8 cellular contexts compared by ENCODE assay signal in genomic region chr15:55318588-55319494, GRCh38. TPM values are rescaled to one million over a fixed set of nuclear protein-coding genes. Genes with fewer than 3 reads are reported as not detected.
DNase-seq lines count a peak whose midpoint lies in the region; ATAC-seq and TF ChIP-seq lines count a peak whose summit lies in the region.

Gene PIGB (plus strand): TSS chr15:55319222. CDS start chr15:55319251, 29 bp downstream.
Gene PIGBOS1 (minus strand): TSS chr15:55319123. CDS start chr15:55317792, 1,331 bp downstream.

- POLR2A ChIA-PET in CD4-positive, alpha-beta memory T cell (lab: Charles Lee; ENCODE audit: partially characterized antibody), result interaction anchor here (0.7 to 3.3 kb wide), 21 partner anchors 9 to 925 kb away, joined by 3 to 48 read pairs (median 5); partner anchors contain the start of genes CCPG1, PIERCE2, RAB27A and RSL24D1
- POLR2A ChIA-PET in activated CD8-positive, alpha-beta T cell treated with anti-CD3 and anti-CD28 coated beads for 36 hours (lab: Charles Lee), result interaction anchor here (0.5 to 2.1 kb wide), 15 partner anchors 16 to 135 kb away, joined by 3 to 14 read pairs (median 3); partner anchors contain the start of genes CCPG1, PIERCE2 and RSL24D1

- ATAC-seq in GM19452 (IDR thresholded peaks at IDR 0.05; ENCODE audit: unreplicated experiment), result peak; percentile 95
- peak; percentile 43 for ATAC-seq in HG03575 (IDR thresholded peaks at IDR 0.05; ENCODE audit: extremely low read depth, insufficient number of reproducible peaks, low FRiP score, unreplicated experiment)
- peak; percentile 94 for ATAC-seq in activated CD8-positive, alpha-beta T cell treated with anti-CD3 and anti-CD28 coated beads for 36 hours

- intact Hi-C loops in CD4-positive, alpha-beta memory T cell (cut with micrococcal nuclease), result loop anchor here (1.0 to 2.0 kb wide), 4 partner anchors 28 to 122 kb away; partner anchors contain the start of genes CCPG1 and PIERCE2
- intact Hi-C loops in activated CD8-positive, alpha-beta T cell treated with anti-CD3 and anti-CD28 coated beads for 36 hours (cut with micrococcal nuclease), result no loop called here

- CTCF ChIA-PET in CD4-positive, alpha-beta memory T cell (lab: Charles Lee; ENCODE audit: partially characterized antibody), result interaction anchor here (0.8 to 2.2 kb wide), 12 partner anchors 8 to 124 kb away, joined by 3 to 14 read pairs (median 4); partner anchors contain the start of genes CCPG1, PIERCE2 and RSL24D1
- CTCF ChIA-PET in activated CD8-positive, alpha-beta T cell treated with anti-CD3 and anti-CD28 coated beads for 36 hours (lab: Charles Lee), result interaction anchor here (0.6 to 2.3 kb wide), 8 partner anchors 28 to 122 kb away, joined by 3 to 7 read pairs (median 4); partner anchors contain the start of genes CCPG1 and PIERCE2

- H3K9me3 Mint-ChIP-seq in CD4-positive, alpha-beta memory T cell, result peaks cover 0 to 6% (median 0%) of the 10 kb centered on the region in 8 donors
- no peaks in the 10 kb centered on the region for H3K9me3 Mint-ChIP-seq in activated CD8-positive, alpha-beta T cell treated with anti-CD3 and anti-CD28 coated beads for 36 hours

- H3K36me3 ChIP-seq in CD4-positive, alpha-beta memory T cell (ENCODE audit: insufficient read depth, low read length), result no peaks in the 10 kb centered on the region
- no peaks in the 10 kb centered on the region for H3K36me3 ChIP-seq in ectodermal cell (ENCODE audit: control insufficient read depth, insufficient read depth, low read length)

- WGBS in ectodermal cell, 2 experiments, result 4 to 6% methylated on average over 45 to 49 of the region's 49 CpGs

- H3K27ac Mint-ChIP-seq in CD4-positive, alpha-beta memory T cell, result peak within 1 kb of the TSS; percentile 99 to 100 (median 100)
- peak within 1 kb of the TSS; percentile 99 for H3K27ac Mint-ChIP-seq in activated CD8-positive, alpha-beta T cell treated with anti-CD3 and anti-CD28 coated beads for 36 hours

- no peaks in the 10 kb centered on the region for H3K27me3 ChIP-seq in CD4-positive, alpha-beta memory T cell (ENCODE audit: insufficient read depth, low read length)
- H3K27me3 ChIP-seq in ectodermal cell (ENCODE audit: control insufficient read depth, insufficient read depth, low read length, poor library complexity, severe bottlenecking), result no peaks in the 10 kb centered on the region

- peak within 1 kb of the TSS; percentile 93 for H3K27ac ChIP-seq in CD4-positive, alpha-beta memory T cell (ENCODE audit: low read depth, low read length)
- H3K27ac ChIP-seq in ectodermal cell (ENCODE audit: insufficient read depth, low read depth, low read length, poor library complexity, severe bottlenecking), result peak within 1 kb of the TSS; percentile 74

- H3K9me3 ChIP-seq in CD4-positive, alpha-beta memory T cell (ENCODE audit: control insufficient read depth in 1 of 2, low read length in 2 of 2), result no peaks in the 10 kb centered on the region
- H3K9me3 ChIP-seq in ectodermal cell (ENCODE audit: control insufficient read depth, low read length), result no peaks in the 10 kb centered on the region

- H3K27me3 Mint-ChIP-seq in CD4-positive, alpha-beta memory T cell, result no peaks in the 10 kb centered on the region
- no peaks in the 10 kb centered on the region for H3K27me3 Mint-ChIP-seq in activated CD8-positive, alpha-beta T cell treated with anti-CD3 and anti-CD28 coated beads for 36 hours

- H3K4me1 Mint-ChIP-seq in CD4-positive, alpha-beta memory T cell, result peaks cover 44 to 82% (median 64%) of the 10 kb centered on the region in 4 donors
- H3K4me1 Mint-ChIP-seq in activated CD8-positive, alpha-beta T cell treated with anti-CD3 and anti-CD28 coated beads for 36 hours (ENCODE audit: low read depth), result peaks cover 53% of the 10 kb centered on the region

- H3K4me1 ChIP-seq in CD4-positive, alpha-beta memory T cell (ENCODE audit: insufficient read depth, low read length), result peaks cover 61% of the 10 kb centered on the region
- H3K4me1 ChIP-seq in ectodermal cell (ENCODE audit: control insufficient read depth, insufficient read depth, low read length), result no peaks in the 10 kb centered on the region

- peak; percentile 83 to 88 (median 87) for DNase-seq in CD4-positive, alpha-beta memory T cell
- DNase-seq in NCI-H82 (lab: John Stamatoyannopoulos, UW), result peak; percentile 91
- peak; percentile 88 for DNase-seq in activated CD8-positive, alpha-beta T cell treated with anti-CD3 and anti-CD28 coated beads for 36 hours
- peak; percentile 88 to 92 for DNase-seq in lung microvascular endothelial cell (ENCODE audit: low read depth in 2 of 2)
- DNase-seq in stimulated activated CD4-positive, alpha-beta T cell treated with anti-CD3 and anti-CD28 coated beads, TNF-alpha, amount 100 ng/mL, for 4 hours (ENCODE audit: low read depth in 3 of 3), result peak; percentile 48 to 60 (median 59)

- H3K4me3 ChIP-seq in CD4-positive, alpha-beta memory T cell (ENCODE audit: low read length in 2 of 2), result peak within 1 kb of the TSS; percentile 98 to 100
- peak within 1 kb of the TSS; percentile 91 for H3K4me3 ChIP-seq in ectodermal cell (ENCODE audit: insufficient read depth, low read depth, low read length)

- no peak for TF ChIP-seq CTCF in activated CD8-positive, alpha-beta T cell treated with anti-CD3 and anti-CD28 coated beads for 36 hours (IDR thresholded peaks at IDR 0.05)

- peak within 1 kb of the TSS; percentile 96 to 100 (median 98) for H3K4me3 Mint-ChIP-seq in CD4-positive, alpha-beta memory T cell
- peak within 1 kb of the TSS; percentile 91 for H3K4me3 Mint-ChIP-seq in activated CD8-positive, alpha-beta T cell treated with anti-CD3 and anti-CD28 coated beads for 36 hours

- H3K36me3 Mint-ChIP-seq in CD4-positive, alpha-beta memory T cell, result peaks cover 27 to 37% of the 10 kb centered on the region in 2 donors
- peaks cover 25% of the 10 kb centered on the region for H3K36me3 Mint-ChIP-seq in activated CD8-positive, alpha-beta T cell treated with anti-CD3 and anti-CD28 coated beads for 36 hours (ENCODE audit: low read depth)

RNA-seq across cellular contexts. Expression of gene PIGB, which starts in this region (rescaled TPM):
- total RNA-seq in CD4-positive, alpha-beta memory T cell, result 10 to 100 TPM; 26.4 to 28.6 TPM
- 10 to 100 TPM; 13.0 to 18.7 TPM for polyA plus RNA-seq in CD4-positive, alpha-beta memory T cell
- total RNA-seq in activated CD8-positive, alpha-beta T cell treated with anti-CD3 and anti-CD28 coated beads for 36 hours, result 10 to 100 TPM; 14.0 to 17.5 TPM
- polyA plus RNA-seq in ectodermal cell (2013, experiment 1 of 4), result 13.8 TPM
- polyA plus RNA-seq in ectodermal cell (2013, experiment 2 of 4), result 16.3 TPM
- polyA plus RNA-seq in ectodermal cell (2013, experiment 3 of 4), result 14.6 TPM
- polyA plus RNA-seq in ectodermal cell (2013, experiment 4 of 4), result 12.7 TPM
- total RNA-seq in lung microvascular endothelial cell, result 6.5 and 7.6 TPM in 2 replicates

RNA-seq across cellular contexts. Expression of gene PIGBOS1, which starts in this region (rescaled TPM):
- 10 to 100 TPM; 14.1 to 20.3 TPM for total RNA-seq in CD4-positive, alpha-beta memory T cell
- 10 to 100 TPM; 27.8 to 37.8 TPM for polyA plus RNA-seq in CD4-positive, alpha-beta memory T cell
- total RNA-seq in activated CD8-positive, alpha-beta T cell treated with anti-CD3 and anti-CD28 coated beads for 36 hours, result 10 to 100 TPM; 10.5 to 13.2 TPM
- 20.4 TPM for polyA plus RNA-seq in ectodermal cell (2013, experiment 1 of 4)
- polyA plus RNA-seq in ectodermal cell (2013, experiment 2 of 4), result 17.8 TPM
- 20.6 TPM for polyA plus RNA-seq in ectodermal cell (2013, experiment 3 of 4)
- polyA plus RNA-seq in ectodermal cell (2013, experiment 4 of 4), result 22.3 TPM
- total RNA-seq in lung microvascular endothelial cell, result 4.1 and 7.7 TPM in 2 replicates

Comparison
In these comparisons a context has a peak if more than half of its experiments do, and no peak if none do; other contexts are left out.
1. Peak in every context shown above with its lines: DNase-seq, ATAC-seq, H3K4me3 ChIP-seq and H3K27ac ChIP-seq.
2. ATAC-seq: peak in every context shown above with its lines; median percentile 95 in GM19452; 94 in activated CD8-positive, alpha-beta T cell treated with anti-CD3 and anti-CD28 coated beads for 36 hours; 43 in HG03575.